In the genomic region with DNA sequence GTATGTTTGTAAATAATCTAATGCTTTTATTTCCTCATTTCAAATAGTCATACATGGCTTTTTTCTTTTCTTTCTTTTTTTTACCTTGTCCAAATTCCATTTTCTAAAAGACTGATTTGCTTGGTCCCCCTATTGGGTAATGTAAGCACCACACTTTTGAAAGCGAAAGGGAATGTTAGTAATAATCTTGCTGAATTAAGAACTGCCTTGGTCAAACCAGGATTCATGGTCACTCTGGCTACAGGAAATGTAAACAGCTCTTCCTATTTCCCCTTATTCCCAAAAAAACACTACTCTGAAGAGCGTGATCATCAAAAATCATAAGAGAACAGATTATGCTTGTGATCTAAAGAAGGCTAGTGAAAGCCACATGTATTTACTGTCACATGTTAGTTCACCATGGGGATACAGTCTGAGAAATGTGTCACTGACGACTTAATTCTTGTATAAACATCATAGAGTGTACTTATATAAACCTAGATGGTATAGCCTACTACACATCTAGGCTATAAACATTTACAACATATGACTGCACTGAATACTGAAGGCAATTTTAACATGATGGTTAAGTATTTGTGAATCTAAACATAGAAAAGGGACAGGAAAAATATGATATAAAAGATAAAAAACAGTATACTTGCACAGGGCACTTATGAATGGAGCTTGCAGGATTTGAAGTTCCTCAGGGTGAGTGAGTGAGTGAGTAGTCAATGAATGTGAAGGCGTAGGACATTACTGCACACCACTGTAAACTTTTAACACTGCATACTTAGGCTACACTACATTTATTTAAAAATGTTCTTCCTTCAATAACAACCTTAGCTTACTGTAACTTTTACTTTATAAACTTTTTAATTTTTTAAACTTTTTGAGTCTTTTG, we compare ENCODE assay signal across 11 cellular contexts.
A peak's percentile ranks its signal among the peaks of the same experiment; 100 is the strongest.
DNase-seq lines count a peak whose midpoint lies in the region; ATAC-seq, FAIRE-seq and TF ChIP-seq lines count a peak whose summit lies in the region.
"Had no signal": no experiment of that assay in that cellular context is flagged by ENCODE, and none has a peak within 500 bp of the region (broad histone marks: within the 10 kb centered on the region; RNA-seq: fewer than 3 reads in every experiment).

No MANE protein-coding gene starts in this region.

- 86 to 90% methylated on average over 4 of the region's 4 CpGs for WGBS in lower leg skin, 2 donors

- no peak for TF ChIP-seq CTCF in lower leg skin (IDR thresholded peaks at IDR 0.05)

- peak; percentile 12 for FAIRE-seq in endometrium (lab: Jason Lieb, UNC)
- FAIRE-seq: D721Med had no signal

- intact Hi-C loops in lower leg skin (cut with DNase I; ENCODE audit: low total_unique reads) = no loop called here

- ATAC-seq in left lobe of liver (no peak), GM19351 (IDR thresholded peaks at IDR 0.05; ENCODE audit: unreplicated experiment) (no peak)
- ATAC-seq: activated T-cell treated with anti-CD3 and anti-CD28 coated beads, Interleukin-2, amount 50 U/mL, for 4 hours had no signal

- DNase-seq in DMS53 (lab: John Stamatoyannopoulos, UW) (peak; percentile 87), M059J (ENCODE audit: low read depth) (peak; percentile 25), myocyte (ENCODE audit: low read depth) (peak; percentile 19), left lobe of liver (ENCODE audit: low spot score) (no peak), lower leg skin (ENCODE audit: low spot score in 2 of 2) (no peak)
- no peak for DNase-seq in activated CD4-positive, alpha-beta T cell treated with anti-CD3 and anti-CD28 coated beads, Interleukin-2, amount 50 U/mL, for 48 hours
- DNase-seq: activated T-cell treated with anti-CD3 and anti-CD28 coated beads, Interleukin-2, amount 50 U/mL, for 4 hours; effector memory CD4-positive, alpha-beta T cell had no signal

- H3K4me3 ChIP-seq in lower leg skin (ENCODE audit: low read depth, poor library complexity, severe bottlenecking) = no peak overlapping the region

- TF ChIP-seq POLR2A in lower leg skin (IDR thresholded peaks at IDR 0.05) = no peak

Comparison
In these comparisons a context has a peak if more than half of its experiments do, and no peak if none do; other contexts are left out.
1. DNase-seq: peak in DMS53 (single experiment), M059J (single experiment) and myocyte (single experiment); none in left lobe of liver (single experiment), activated CD4-positive, alpha-beta T cell treated with anti-CD3 and anti-CD28 coated beads, Interleukin-2, amount 50 U/mL, for 48 hours (0 of 2) and lower leg skin (0 of 2).